ENCODE assay signal across 22 cellular contexts in genomic region chr5:79976759-79977515, GRCh38. TPM values are rescaled to one million over a fixed set of nuclear protein-coding genes. Genes with fewer than 3 reads are reported as not detected.
"Had no signal": no experiment of that assay in that cellular context is flagged by ENCODE, and none has a peak within 500 bp of the region (broad histone marks: within the 10 kb centered on the region; RNA-seq: fewer than 3 reads in every experiment).

No MANE protein-coding gene starts in this region.

- FAIRE-seq: endometrium, urothelium cell line had no signal

- H3K27ac ChIP-seq: foreskin keratinocyte, neutrophil, psoas muscle, right lobe of liver, suprapubic skin, thyroid gland had no signal

- H3K4me3 Mint-ChIP-seq: immature natural killer cell; naive thymus-derived CD8-positive, alpha-beta T cell; stimulated activated effector memory CD8-positive, alpha-beta T cell treated with anti-CD3 and anti-CD28 coated beads, Interleukin-12 subunit alpha, Interleukin-12 subunit beta, amount 100 ng/mL, for 72 hours; type B pancreatic cell had no signal

- H3K27me3 ChIP-seq: foreskin keratinocyte, neutrophil, right lobe of liver, suprapubic skin, thyroid gland had no signal

- H3K4me1 ChIP-seq: psoas muscle, right lobe of liver, suprapubic skin, thyroid gland had no signal

- DNase-seq: effector memory CD4-positive, alpha-beta T cell; foreskin keratinocyte; immature natural killer cell; left colon; left ventricle myocardium superior; mucosa of descending colon; naive thymus-derived CD8-positive, alpha-beta T cell; psoas muscle; retina; right lobe of liver; stimulated activated CD4-positive, alpha-beta T cell treated with anti-CD3 and anti-CD28 coated beads, Interleukin-4, amount 100 ng/mL, for 1 hour; stimulated activated CD8-positive, alpha-beta memory T cell treated with anti-CD3 and anti-CD28 coated beads, Interleukin-4, amount 100 ng/mL, for 48 hours; stimulated activated naive CD8-positive, alpha-beta T cell treated with anti-CD3 and anti-CD28 coated beads, Interleukin-15, Interleukin-2, amounts not matched to agents 100 U/mL and 50 U/mL, for 24 hours; thyroid gland had no signal

- ATAC-seq: esophagus mucosa; foreskin keratinocyte; left colon; left ventricle myocardium superior; mucosa of descending colon; naive thymus-derived CD8-positive, alpha-beta T cell; psoas muscle; right lobe of liver; stimulated activated effector memory CD8-positive, alpha-beta T cell treated with anti-CD3 and anti-CD28 coated beads, Interleukin-12 subunit alpha, Interleukin-12 subunit beta, amount 100 ng/mL, for 72 hours; stimulated activated naive CD8-positive, alpha-beta T cell treated with anti-CD3 and anti-CD28 coated beads, Interleukin-15, Interleukin-2, amounts not matched to agents 100 U/mL and 50 U/mL, for 24 hours had no signal

- H3K4me1 Mint-ChIP-seq: immature natural killer cell had no signal

- H3K4me3 ChIP-seq: lung, mucosa of descending colon, psoas muscle, right lobe of liver, suprapubic skin, thyroid gland had no signal

- H3K27me3 Mint-ChIP-seq: naive thymus-derived CD8-positive, alpha-beta T cell; type B pancreatic cell had no signal

- H3K9me3 Mint-ChIP-seq: immature natural killer cell; naive thymus-derived CD8-positive, alpha-beta T cell; stimulated activated effector memory CD8-positive, alpha-beta T cell treated with anti-CD3 and anti-CD28 coated beads, Interleukin-12 subunit alpha, Interleukin-12 subunit beta, amount 100 ng/mL, for 72 hours; type B pancreatic cell had no signal

- H3K27ac Mint-ChIP-seq: immature natural killer cell; stimulated activated effector memory CD8-positive, alpha-beta T cell treated with anti-CD3 and anti-CD28 coated beads, Interleukin-12 subunit alpha, Interleukin-12 subunit beta, amount 100 ng/mL, for 72 hours; type B pancreatic cell had no signal

- H3K9me3 ChIP-seq: mucosa of descending colon, neutrophil, psoas muscle, right lobe of liver, suprapubic skin, thyroid gland had no signal

RNA-seq across cellular contexts. Expression of gene THBS4, which starts 58.2 kb away (rescaled TPM):
- polyA plus RNA-seq: immature natural killer cell had no signal
